ENCODE assay signal across 1 cellular context in genomic region chr2:197706839-197707207, GRCh38.
TF ChIP-seq lines count a peak whose summit lies in the region.

No MANE protein-coding gene starts in this region.

TF ChIP-seq in HepG2, 621 proteins besides CTCF, POLR2A, EP300 and RAD21 (continued from another document):
- TF ChIP-seq ZNF205 (CRISPR knock-in tag; IDR thresholded peaks at IDR 0.05): no peak
- no peak for TF ChIP-seq JARID2 (CRISPR knock-in tag; IDR thresholded peaks at IDR 0.05; ENCODE audit: insufficient replicate concordance)
- TF ChIP-seq NONO (IDR thresholded peaks at IDR 0.05): no peak
- TF ChIP-seq NONO (CRISPR knock-in tag; conservative IDR thresholded peaks at IDR 0.05): no peak
- TF ChIP-seq, protein P1, sequence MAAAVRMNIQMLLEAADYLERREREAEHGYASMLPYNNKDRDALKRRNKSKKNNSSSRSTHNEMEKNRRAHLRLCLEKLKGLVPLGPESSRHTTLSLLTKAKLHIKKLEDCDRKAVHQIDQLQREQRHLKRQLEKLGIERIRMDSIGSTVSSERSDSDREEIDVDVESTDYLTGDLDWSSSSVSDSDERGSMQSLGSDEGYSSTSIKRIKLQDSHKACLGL (CRISPR knock-in tag; IDR thresholded peaks at IDR 0.05): 0 out of 2 replicates have a peak, but pooled peaks have one; percentile 6
- TF ChIP-seq ZNF337 (CRISPR knock-in tag; IDR thresholded peaks at IDR 0.05; ENCODE audit: borderline replicate concordance, low read depth): no peak
- no peak for TF ChIP-seq IKZF4 (CRISPR knock-in tag; IDR thresholded peaks at IDR 0.05; ENCODE audit: borderline replicate concordance, low read depth, not compliant biosample characterization)
- TF ChIP-seq IRX3 (CRISPR knock-in tag; IDR thresholded peaks at IDR 0.05; ENCODE audit: borderline replicate concordance, low read depth): no peak
- TF ChIP-seq ZNF878 (CRISPR knock-in tag; IDR thresholded peaks at IDR 0.05): no peak
- TF ChIP-seq, protein P2, sequence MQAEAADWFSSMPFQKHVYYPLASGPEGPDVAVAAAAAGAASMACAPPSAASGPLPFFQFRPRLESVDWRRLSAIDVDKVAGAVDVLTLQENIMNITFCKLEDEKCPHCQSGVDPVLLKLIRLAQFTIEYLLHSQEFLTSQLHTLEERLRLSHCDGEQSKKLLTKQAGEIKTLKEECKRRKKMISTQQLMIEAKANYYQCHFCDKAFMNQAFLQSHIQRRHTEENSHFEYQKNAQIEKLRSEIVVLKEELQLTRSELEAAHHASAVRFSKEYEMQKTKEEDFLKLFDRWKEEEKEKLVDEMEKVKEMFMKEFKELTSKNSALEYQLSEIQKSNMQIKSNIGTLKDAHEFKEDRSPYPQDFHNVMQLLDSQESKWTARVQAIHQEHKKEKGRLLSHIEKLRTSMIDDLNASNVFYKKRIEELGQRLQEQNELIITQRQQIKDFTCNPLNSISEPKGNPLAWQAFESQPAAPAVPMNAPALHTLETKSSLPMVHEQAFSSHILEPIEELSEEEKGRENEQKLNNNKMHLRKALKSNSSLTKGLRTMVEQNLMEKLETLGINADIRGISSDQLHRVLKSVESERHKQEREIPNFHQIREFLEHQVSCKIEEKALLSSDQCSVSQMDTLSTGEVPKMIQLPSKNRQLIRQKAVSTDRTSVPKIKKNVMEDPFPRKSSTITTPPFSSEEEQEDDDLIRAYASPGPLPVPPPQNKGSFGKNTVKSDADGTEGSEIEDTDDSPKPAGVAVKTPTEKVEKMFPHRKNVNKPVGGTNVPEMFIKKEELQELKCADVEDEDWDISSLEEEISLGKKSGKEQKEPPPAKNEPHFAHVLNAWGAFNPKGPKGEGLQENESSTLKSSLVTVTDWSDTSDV (CRISPR knock-in tag; IDR thresholded peaks at IDR 0.05): no peak
- no peak for TF ChIP-seq ZNF777 (CRISPR knock-in tag; IDR thresholded peaks at IDR 0.05)
- TF ChIP-seq RXRB (CRISPR knock-in tag; IDR thresholded peaks at IDR 0.05; ENCODE audit: borderline replicate concordance): no peak
- TF ChIP-seq ZNF616 (CRISPR knock-in tag; IDR thresholded peaks at IDR 0.05; ENCODE audit: low read depth): no peak
- TF ChIP-seq ZBTB20 (CRISPR knock-in tag; IDR thresholded peaks at IDR 0.05; ENCODE audit: borderline replicate concordance, low read depth): 0 out of 2 replicates have a peak, but pooled peaks have one; percentile 31
- no peak for TF ChIP-seq ZNF644 (CRISPR knock-in tag; IDR thresholded peaks at IDR 0.05; ENCODE audit: low read depth)
- TF ChIP-seq SMARCC2 (IDR thresholded peaks at IDR 0.05): no peak
- TF ChIP-seq SIX1 (CRISPR knock-in tag; IDR thresholded peaks at IDR 0.05; ENCODE audit: borderline replicate concordance): no peak
- no peak for TF ChIP-seq GTF3A (CRISPR knock-in tag; conservative IDR thresholded peaks at IDR 0.05)
